Comparison of ENCODE assay signal across 1 cellular context in the genomic region with DNA sequence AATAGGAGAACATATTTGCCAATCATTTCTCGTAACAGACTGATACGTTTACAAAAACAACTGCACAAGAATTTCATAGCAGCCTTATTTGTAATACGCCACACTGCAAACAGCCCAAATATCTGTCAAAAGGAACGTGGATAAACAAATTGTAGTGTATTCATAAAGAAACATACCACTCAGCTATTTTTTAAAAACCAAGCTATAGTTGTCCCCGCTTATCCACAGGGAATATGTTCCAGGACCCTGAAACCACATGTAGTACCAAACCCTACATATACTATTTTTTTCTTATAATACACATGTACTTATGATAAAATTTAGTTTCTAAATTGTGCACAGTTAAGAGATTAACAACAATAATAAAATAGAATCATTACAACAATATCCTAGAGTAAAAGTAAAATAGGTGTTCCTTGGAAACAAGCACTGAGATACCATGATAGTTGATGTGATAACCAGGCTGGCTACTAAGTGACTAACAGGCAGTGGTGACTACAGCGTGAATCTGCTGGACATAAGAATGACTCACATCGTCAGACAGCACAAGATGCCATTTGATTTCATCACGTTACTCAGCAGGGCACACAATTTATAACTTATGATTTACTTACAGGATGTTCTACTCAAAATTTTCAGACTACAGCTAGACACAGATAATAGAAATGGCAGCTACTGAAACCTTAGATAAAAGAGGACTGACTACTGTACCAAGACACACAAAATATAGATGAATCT.
TF ChIP-seq lines count a peak whose summit lies in the region.

No MANE protein-coding gene starts in this region.

TF ChIP-seq in GM23338, 12 proteins besides CTCF, POLR2A, EP300 and RAD21 (continued from another document):
- TF ChIP-seq, protein P1, sequence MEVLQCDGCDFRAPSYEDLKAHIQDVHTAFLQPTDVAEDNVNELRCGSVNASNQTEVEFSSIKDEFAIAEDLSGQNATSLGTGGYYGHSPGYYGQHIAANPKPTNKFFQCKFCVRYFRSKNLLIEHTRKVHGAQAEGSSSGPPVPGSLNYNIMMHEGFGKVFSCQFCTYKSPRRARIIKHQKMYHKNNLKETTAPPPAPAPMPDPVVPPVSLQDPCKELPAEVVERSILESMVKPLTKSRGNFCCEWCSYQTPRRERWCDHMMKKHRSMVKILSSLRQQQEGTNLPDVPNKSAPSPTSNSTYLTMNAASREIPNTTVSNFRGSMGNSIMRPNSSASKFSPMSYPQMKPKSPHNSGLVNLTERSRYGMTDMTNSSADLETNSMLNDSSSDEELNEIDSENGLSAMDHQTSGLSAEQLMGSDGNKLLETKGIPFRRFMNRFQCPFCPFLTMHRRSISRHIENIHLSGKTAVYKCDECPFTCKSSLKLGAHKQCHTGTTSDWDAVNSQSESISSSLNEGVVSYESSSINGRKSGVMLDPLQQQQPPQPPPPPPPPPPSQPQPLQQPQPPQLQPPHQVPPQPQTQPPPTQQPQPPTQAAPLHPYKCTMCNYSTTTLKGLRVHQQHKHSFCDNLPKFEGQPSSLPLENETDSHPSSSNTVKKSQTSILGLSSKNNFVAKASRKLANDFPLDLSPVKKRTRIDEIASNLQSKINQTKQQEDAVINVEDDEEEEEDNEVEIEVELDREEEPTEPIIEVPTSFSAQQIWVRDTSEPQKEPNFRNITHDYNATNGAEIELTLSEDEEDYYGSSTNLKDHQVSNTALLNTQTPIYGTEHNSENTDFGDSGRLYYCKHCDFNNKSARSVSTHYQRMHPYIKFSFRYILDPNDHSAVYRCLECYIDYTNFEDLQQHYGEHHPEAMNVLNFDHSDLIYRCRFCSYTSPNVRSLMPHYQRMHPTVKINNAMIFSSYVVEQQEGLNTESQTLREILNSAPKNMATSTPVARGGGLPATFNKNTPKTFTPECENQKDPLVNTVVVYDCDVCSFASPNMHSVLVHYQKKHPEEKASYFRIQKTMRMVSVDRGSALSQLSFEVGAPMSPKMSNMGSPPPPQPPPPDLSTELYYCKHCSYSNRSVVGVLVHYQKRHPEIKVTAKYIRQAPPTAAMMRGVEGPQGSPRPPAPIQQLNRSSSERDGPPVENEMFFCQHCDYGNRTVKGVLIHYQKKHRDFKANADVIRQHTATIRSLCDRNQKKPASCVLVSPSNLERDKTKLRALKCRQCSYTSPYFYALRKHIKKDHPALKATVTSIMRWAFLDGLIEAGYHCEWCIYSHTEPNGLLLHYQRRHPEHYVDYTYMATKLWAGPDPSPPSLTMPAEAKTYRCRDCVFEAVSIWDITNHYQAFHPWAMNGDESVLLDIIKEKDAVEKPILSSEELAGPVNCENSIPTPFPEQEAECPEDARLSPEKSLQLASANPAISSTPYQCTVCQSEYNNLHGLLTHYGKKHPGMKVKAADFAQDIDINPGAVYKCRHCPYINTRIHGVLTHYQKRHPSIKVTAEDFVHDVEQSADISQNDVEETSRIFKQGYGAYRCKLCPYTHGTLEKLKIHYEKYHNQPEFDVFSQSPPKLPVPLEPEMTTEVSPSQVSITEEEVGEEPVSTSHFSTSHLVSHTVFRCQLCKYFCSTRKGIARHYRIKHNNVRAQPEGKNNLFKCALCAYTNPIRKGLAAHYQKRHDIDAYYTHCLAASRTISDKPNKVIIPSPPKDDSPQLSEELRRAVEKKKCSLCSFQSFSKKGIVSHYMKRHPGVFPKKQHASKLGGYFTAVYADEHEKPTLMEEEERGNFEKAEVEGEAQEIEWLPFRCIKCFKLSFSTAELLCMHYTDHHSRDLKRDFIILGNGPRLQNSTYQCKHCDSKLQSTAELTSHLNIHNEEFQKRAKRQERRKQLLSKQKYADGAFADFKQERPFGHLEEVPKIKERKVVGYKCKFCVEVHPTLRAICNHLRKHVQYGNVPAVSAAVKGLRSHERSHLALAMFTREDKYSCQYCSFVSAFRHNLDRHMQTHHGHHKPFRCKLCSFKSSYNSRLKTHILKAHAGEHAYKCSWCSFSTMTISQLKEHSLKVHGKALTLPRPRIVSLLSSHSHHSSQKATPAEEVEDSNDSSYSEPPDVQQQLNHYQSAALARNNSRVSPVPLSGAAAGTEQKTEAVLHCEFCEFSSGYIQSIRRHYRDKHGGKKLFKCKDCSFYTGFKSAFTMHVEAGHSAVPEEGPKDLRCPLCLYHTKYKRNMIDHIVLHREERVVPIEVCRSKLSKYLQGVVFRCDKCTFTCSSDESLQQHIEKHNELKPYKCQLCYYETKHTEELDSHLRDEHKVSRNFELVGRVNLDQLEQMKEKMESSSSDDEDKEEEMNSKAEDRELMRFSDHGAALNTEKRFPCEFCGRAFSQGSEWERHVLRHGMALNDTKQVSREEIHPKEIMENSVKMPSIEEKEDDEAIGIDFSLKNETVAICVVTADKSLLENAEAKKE (CRISPR knock-in tag; IDR thresholded peaks at IDR 0.05) = no peak
- TF ChIP-seq, protein P2, sequence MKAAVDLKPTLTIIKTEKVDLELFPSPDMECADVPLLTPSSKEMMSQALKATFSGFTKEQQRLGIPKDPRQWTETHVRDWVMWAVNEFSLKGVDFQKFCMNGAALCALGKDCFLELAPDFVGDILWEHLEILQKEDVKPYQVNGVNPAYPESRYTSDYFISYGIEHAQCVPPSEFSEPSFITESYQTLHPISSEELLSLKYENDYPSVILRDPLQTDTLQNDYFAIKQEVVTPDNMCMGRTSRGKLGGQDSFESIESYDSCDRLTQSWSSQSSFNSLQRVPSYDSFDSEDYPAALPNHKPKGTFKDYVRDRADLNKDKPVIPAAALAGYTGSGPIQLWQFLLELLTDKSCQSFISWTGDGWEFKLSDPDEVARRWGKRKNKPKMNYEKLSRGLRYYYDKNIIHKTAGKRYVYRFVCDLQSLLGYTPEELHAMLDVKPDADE (IDR thresholded peaks at IDR 0.05) = no peak
- no peak for TF ChIP-seq STAT1 (IDR thresholded peaks at IDR 0.05; ENCODE audit: unreplicated experiment)
- TF ChIP-seq POLR2AphosphoS5 (IDR thresholded peaks at IDR 0.05; ENCODE audit: low read depth) = no peak
